Comparison of ENCODE assay signal across 23 cellular contexts in genomic region chr5:15131909-15132308, GRCh38.
A peak's percentile ranks its signal among the peaks of the same experiment; 100 is the strongest.
DNase-seq lines count a peak whose midpoint lies in the region; FAIRE-seq and TF ChIP-seq lines count a peak whose summit lies in the region.
"Had no signal": no experiment of that assay in that cellular context is flagged by ENCODE, and none has a peak within 500 bp of the region (broad histone marks: within the 10 kb centered on the region; RNA-seq: fewer than 3 reads in every experiment).

No MANE protein-coding gene starts in this region.

- no peaks in the 10 kb centered on the region for H3K36me3 ChIP-seq in H1 (ENCODE audit: control insufficient read depth in 2 of 4, insufficient read depth in 4 of 4, low read length in 3 of 4)
- no peaks in the 10 kb centered on the region for H3K36me3 ChIP-seq in osteoblast (ENCODE audit: insufficient read depth, low read length)
- H3K36me3 ChIP-seq: BE2C; BLaER1 treated with 17β-estradiol and CSF1 and Interleukin-3, amounts not matched to agents 10 nM and 100 nM; HAP-1 had no signal

- H3K23me2 ChIP-seq in H1 (ENCODE audit: low read depth, low read length) = no peaks in the 10 kb centered on the region

- H3K27ac ChIP-seq in H1 (ENCODE audit: low read depth, low read length) = no peak overlapping the region
- H3K27ac ChIP-seq in osteoblast (ENCODE audit: low read depth, low read length) = no peak overlapping the region
- H3K27ac ChIP-seq in RWPE1 = no peak overlapping the region
- H3K27ac ChIP-seq: A549; BLaER1 treated with 17β-estradiol and CSF1 and Interleukin-3, amounts not matched to agents 10 nM and 100 nM had no signal

- no peak overlapping the region for H3K14ac ChIP-seq in H1 (ENCODE audit: insufficient read length)

- DNase-seq in HTR-8/SVneo (ENCODE audit: insufficient read length, low spot score) (no peak), H1 (ENCODE audit: low read depth in 1 of 2, low spot score in 2 of 2) (no peak), osteoblast (ENCODE audit: insufficient read length, low spot score, missing footprints) (peak; percentile 29), inferior parietal cortex (ENCODE audit: extremely low spot score) (no peak), C1 segment of cervical spinal cord (lab: John Stamatoyannopoulos, UW) (no peak), RWPE1 (ENCODE audit: low spot score) (no peak)
- DNase-seq: 8988T; ACHN; AML-193; BE2C; Calu3; CD4-positive, alpha-beta memory T cell; COR-L47; DMS79 treated with DMSO at 0.1 percent for 48 hours; GF-D8; HFFc6 had no signal

- no peaks in the 10 kb centered on the region for H3K27me3 ChIP-seq in H1 (replicated peaks in 1 of 4; ENCODE audit: control insufficient read depth in 3 of 4, extremely low read depth in 1 of 4, insufficient read depth in 3 of 4, low read length in 3 of 4)
- no peaks in the 10 kb centered on the region for H3K27me3 ChIP-seq in osteoblast (ENCODE audit: insufficient read depth, low read length)
- H3K27me3 ChIP-seq: BLaER1 treated with 17β-estradiol and CSF1 and Interleukin-3, amounts not matched to agents 10 nM and 100 nM had no signal

- H4K20me1 ChIP-seq in H1 (replicated peaks in 1 of 2; ENCODE audit: control insufficient read depth in 1 of 2, insufficient read depth in 2 of 2, low read length in 2 of 2) (no peaks in the 10 kb centered on the region), osteoblast (ENCODE audit: insufficient read depth, low read length) (no peaks in the 10 kb centered on the region)
- H4K20me1 ChIP-seq: BLaER1 treated with 17β-estradiol and CSF1 and Interleukin-3, amounts not matched to agents 10 nM and 100 nM had no signal

- no peak overlapping the region for H2BK5ac ChIP-seq in H1 (ENCODE audit: low read depth, low read length)

- no peak for TF ChIP-seq CTCF in H1 (IDR thresholded peaks at IDR 0.05; ENCODE audit: control extremely low read depth in 1 of 3, insufficient read depth in 1 of 3, low read depth in 1 of 3, low read length in 3 of 3)
- no peak for TF ChIP-seq CTCF in osteoblast (IDR thresholded peaks at IDR 0.05; ENCODE audit: extremely low read depth, low read depth, low read length)
- no peak for TF ChIP-seq CTCF in RWPE1 (conservative IDR thresholded peaks at IDR 0.05; ENCODE audit: low read depth)

- POLR2A ChIA-PET in H1 (lab: Charles Lee; ENCODE audit: partially characterized antibody) = no interaction called here
- POLR2A ChIA-PET in RWPE1 (lab: Yijun Ruan, JAX; ENCODE audit: low non-redundant PET) = no interaction called here

- H3K4me3 ChIP-seq in H1 (ENCODE audit: extremely low read depth in 1 of 4, insufficient read depth in 2 of 4, low read depth in 3 of 4, low read length in 4 of 4) (no peak overlapping the region), osteoblast (ENCODE audit: insufficient read depth, low read length) (no peak overlapping the region)
- H3K4me3 ChIP-seq: A549; BLaER1 treated with 17β-estradiol and CSF1 and Interleukin-3, amounts not matched to agents 10 nM and 100 nM; GM23338; HAP-1 had no signal

- CTCF ChIA-PET in H1 (lab: Charles Lee; ENCODE audit: partially characterized antibody) = interaction anchor here (0.7 to 1.4 kb wide), 3 partner anchors 15 to 177 kb away, joined by 3 to 4 read pairs (median 3); no protein-coding TSS in a partner anchor
- CTCF ChIA-PET in RWPE1 (lab: Yijun Ruan, JAX) = interaction anchor here (0.6 kb wide), 2 partner anchors 26 to 38 kb away, joined by 4 to 6 read pairs; no protein-coding TSS in a partner anchor

- WGBS in H1 (ENCODE audit: extremely low coverage in 1 of 2, insufficient coverage in 1 of 2, insufficient read length in 1 of 2, insufficient replicate concordance in 2 of 2, low coverage in 1 of 2, low lambda C conversion rate in 2 of 2, missing lambda C conversion rate in 1 of 2), 2 experiments = 97% methylated on average over 5 of the region's 5 CpGs; no CpG with 5 or more reads in 1 of the 2 experiments

- no peak for TF ChIP-seq EP300 in H1 (IDR thresholded peaks at IDR 0.05; ENCODE audit: borderline replicate concordance in 1 of 2, low read depth in 2 of 2, low read length in 2 of 2)

- no peak overlapping the region for H4K91ac ChIP-seq in H1 (replicated peaks; ENCODE audit: insufficient read length, low read length)

- no peak overlapping the region for H3K4me2 ChIP-seq in H1 (ENCODE audit: insufficient read depth in 1 of 2, low read depth in 2 of 2, low read length in 2 of 2)
- H3K4me2 ChIP-seq in osteoblast (ENCODE audit: insufficient read depth, low read length) = no peak overlapping the region
- H3K4me2 ChIP-seq: A549; BLaER1 treated with 17β-estradiol and CSF1 and Interleukin-3, amounts not matched to agents 10 nM and 100 nM; GM23338 had no signal

- no peak overlapping the region for H2BK15ac ChIP-seq in H1 (ENCODE audit: low read length)

- H2AK5ac ChIP-seq in H1 (ENCODE audit: low read depth, low read length) = no peak overlapping the region

- H3K56ac ChIP-seq in H1 (replicated peaks; ENCODE audit: insufficient read length, low read depth, low read length) = no peak overlapping the region

- H4K8ac ChIP-seq in H1 (ENCODE audit: extremely low read depth, insufficient read depth, low read length) = peak overlapping the region; percentile 25; the same call in 1 of the 2 replicates

- H3K79me2 ChIP-seq in H1 (ENCODE audit: control insufficient read depth in 1 of 2, insufficient read depth in 2 of 2, low read length in 2 of 2) (no peaks in the 10 kb centered on the region), osteoblast (ENCODE audit: insufficient read depth, low read length) (no peaks in the 10 kb centered on the region)

- no peaks in the 10 kb centered on the region; a peak in 1 of 4 replicates for H3K9me3 ChIP-seq in H1 (ENCODE audit: insufficient read depth in 2 of 2, low read depth in 1 of 2, low read length in 1 of 2)
- H3K9me3 ChIP-seq in osteoblast (ENCODE audit: low read depth, low read length) = no peaks in the 10 kb centered on the region
- H3K9me3 ChIP-seq: A549; BE2C; BLaER1 treated with 17β-estradiol and CSF1 and Interleukin-3, amounts not matched to agents 10 nM and 100 nM; HAP-1 had no signal

- no peak for TF ChIP-seq RAD21 in H1 (IDR thresholded peaks at IDR 0.05 in 1 of 2, conservative IDR thresholded peaks at IDR 0.05 in 1 of 2; ENCODE audit: low read depth in 2 of 2, low read length in 2 of 2)

- H2AFZ ChIP-seq in H1 (ENCODE audit: low read length) (no peak overlapping the region), osteoblast (ENCODE audit: low read length) (no peak overlapping the region)
- H2AFZ ChIP-seq: GM23338 had no signal

- H4K5ac ChIP-seq in H1 (ENCODE audit: insufficient read length, low read depth, low read length) = no peak overlapping the region

- H3K9ac ChIP-seq in H1 (replicated peaks in 1 of 4; ENCODE audit: extremely low read depth in 1 of 4, low read depth in 3 of 4, low read length in 3 of 4) = no peak overlapping the region
- H3K9ac ChIP-seq: BLaER1 treated with 17β-estradiol and CSF1 and Interleukin-3, amounts not matched to agents 10 nM and 100 nM had no signal

- H3K23ac ChIP-seq in H1 (ENCODE audit: insufficient read length) = no peak overlapping the region

- no peaks in the 10 kb centered on the region for H3K79me1 ChIP-seq in H1 (ENCODE audit: low read depth, low read length)

- no peak overlapping the region for H2BK20ac ChIP-seq in H1 (ENCODE audit: low read length)

- H2BK12ac ChIP-seq in H1 (ENCODE audit: low read depth, low read length) = no peak overlapping the region; the same call in 1 of the 2 replicates

- no peak overlapping the region for H2BK120ac ChIP-seq in H1 (replicated peaks; ENCODE audit: low read depth, low read length)

- no peak overlapping the region for H3K18ac ChIP-seq in H1 (ENCODE audit: extremely low read depth, low read length)

- H3K4me1 ChIP-seq in H1 (replicated peaks in 1 of 4; ENCODE audit: control insufficient read depth in 3 of 4, insufficient read depth in 4 of 4, low read length in 3 of 4) (no peaks in the 10 kb centered on the region), osteoblast (ENCODE audit: insufficient read depth, low read length) (no peaks in the 10 kb centered on the region)
- H3K4me1 ChIP-seq: A549, BE2C, HAP-1 had no signal

- no peak for TF ChIP-seq POLR2A in H1 (IDR thresholded peaks at IDR 0.05; ENCODE audit: control extremely low read depth in 1 of 2, low read depth in 2 of 2, low read length in 2 of 2)

- FAIRE-seq in HTR-8/SVneo (lab: Jason Lieb, UNC) (peak; percentile 82), H1 (lab: Jason Lieb, UNC) (no peak)
- FAIRE-seq: A549, GM12891, GM18507, H54 had no signal

- no peak overlapping the region for H3K4ac ChIP-seq in H1 (replicated peaks; ENCODE audit: insufficient read length, low read depth, low read length)

TF ChIP-seq in H1, 55 proteins besides CTCF, POLR2A, EP300 and RAD21:
- TF ChIP-seq YY1 (IDR thresholded peaks at IDR 0.05; ENCODE audit: low read depth, low read length) (no peak), ZNF274 (IDR thresholded peaks at IDR 0.05; ENCODE audit: borderline replicate concordance, extremely low read depth, low read length) (no peak), SIRT6 (IDR thresholded peaks at IDR 0.05; ENCODE audit: low read length) (no peak), RNF2 (IDR thresholded peaks at IDR 0.05; ENCODE audit: borderline replicate concordance, low read depth, low read length, missing control alignments, poor library complexity, severe bottlenecking) (no peak), NRF1 (IDR thresholded peaks at IDR 0.05; ENCODE audit: low read depth, low read length) (no peak), GABPA (IDR thresholded peaks at IDR 0.05; ENCODE audit: borderline replicate concordance, insufficient read depth, low read length) (no peak), KDM4A (IDR thresholded peaks at IDR 0.05; ENCODE audit: low read depth, low read length, severe bottlenecking) (no peak), ATF3 (IDR thresholded peaks at IDR 0.05; ENCODE audit: insufficient read depth, low read depth, low read length) (no peak)
